13 cellular contexts compared by ENCODE assay signal in the genomic region with DNA sequence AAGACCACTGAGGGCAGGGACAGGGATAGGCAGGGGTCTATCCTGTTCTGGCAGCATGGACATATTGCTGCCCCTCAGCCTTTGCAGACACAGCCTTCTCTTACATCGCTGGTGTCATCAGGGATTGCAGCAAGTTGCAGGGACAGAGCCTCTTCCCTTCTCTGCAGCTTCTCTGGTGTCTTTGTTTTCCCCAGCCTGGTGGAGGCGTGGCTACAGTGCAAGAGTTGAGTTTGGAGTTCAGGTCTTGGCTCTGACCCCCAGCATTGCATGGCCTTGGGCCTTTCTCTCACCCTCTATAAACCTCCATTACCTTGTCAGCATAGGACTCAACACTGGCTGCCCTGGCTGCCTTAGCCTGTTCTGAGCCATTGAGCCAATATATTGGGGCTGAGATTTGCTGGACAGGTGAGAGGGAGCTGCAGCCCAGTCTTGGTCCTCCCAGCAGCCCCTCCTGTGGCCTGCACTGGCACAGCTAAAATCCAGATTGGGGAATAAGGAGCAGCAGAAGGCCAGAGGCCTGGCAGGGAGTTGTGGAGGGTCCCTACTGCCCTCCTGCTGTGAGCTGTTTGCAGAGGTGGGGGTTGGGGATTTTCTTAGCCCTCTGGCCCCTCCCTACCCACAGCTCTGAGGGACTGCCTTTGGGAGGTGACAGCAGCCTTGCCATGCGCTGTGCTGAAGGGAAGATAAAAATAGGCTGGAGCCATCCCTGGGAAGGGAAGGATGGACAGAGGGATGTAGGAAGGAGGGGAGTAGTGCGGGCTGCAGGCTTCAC. TPM values are rescaled to one million over a fixed set of nuclear protein-coding genes. Genes with fewer than 3 reads are reported as not detected.
A peak's percentile ranks its signal among the peaks of the same experiment; 100 is the strongest.
DNase-seq lines count a peak whose midpoint lies in the region; ATAC-seq, FAIRE-seq and TF ChIP-seq lines count a peak whose summit lies in the region.
"Had no signal": no experiment of that assay in that cellular context is flagged by ENCODE, and none has a peak within 500 bp of the region (broad histone marks: within the 10 kb centered on the region; RNA-seq: fewer than 3 reads in every experiment).

No MANE protein-coding gene starts in this region.

- TF ChIP-seq POLR2A in HepG2 (IDR thresholded peaks at IDR 0.05; ENCODE audit: insufficient read depth in 1 of 2, low read depth in 2 of 2, low read length in 2 of 2) (no peak), right lobe of liver (IDR thresholded peaks at IDR 0.05) (no peak), breast epithelium (IDR thresholded peaks at IDR 0.05) (no peak)

- WGBS in HepG2 (ENCODE audit: low lambda C conversion rate): 22% methylated on average over 4 of the region's 4 CpGs
- WGBS in right lobe of liver (ENCODE audit: insufficient coverage, low coverage, low lambda C conversion rate, missing lambda C conversion rate): 20% methylated on average over 1 of the region's 4 CpGs

- H3K79me2 ChIP-seq in HepG2 (ENCODE audit: insufficient read depth, low read length): no peaks in the 10 kb centered on the region

- BruUV-seq in HepG2 (replicated peaks; lab: Mats Ljungman, UMichigan): no TSS peak

- peak; percentile 53 for ATAC-seq in HepG2
- no peak for ATAC-seq in right lobe of liver
- peak; percentile 5 for ATAC-seq in HG03095 (IDR thresholded peaks at IDR 0.05; ENCODE audit: unreplicated experiment)
- peak; percentile 70 for ATAC-seq in WTC11
- ATAC-seq in activated CD4-positive, alpha-beta T cell treated with anti-CD3 and anti-CD28 coated beads for 36 hours: no peak
- ATAC-seq: HCT116 had no signal

- H3K27me3 Mint-ChIP-seq in WTC11 (ENCODE audit: low read depth): no peaks in the 10 kb centered on the region
- H3K27me3 Mint-ChIP-seq in activated CD4-positive, alpha-beta T cell treated with anti-CD3 and anti-CD28 coated beads for 36 hours: no peaks in the 10 kb centered on the region
- H3K27me3 Mint-ChIP-seq: activated T-helper 17 cell treated with anti-CD3 and anti-CD28 coated beads, Interleukin-2, amount 50 U/mL, for 72 hours had no signal

- no peak for TF ChIP-seq RAD21 in HepG2 (CRISPR knock-in tag; IDR thresholded peaks at IDR 0.05)

- TF ChIP-seq EP300 in HepG2 (IDR thresholded peaks at IDR 0.05; ENCODE audit: low read depth in 2 of 2, low read length in 2 of 2): no peak
- TF ChIP-seq EP300 in HepG2 (CRISPR knock-in tag; IDR thresholded peaks at IDR 0.05; ENCODE audit: borderline replicate concordance): no peak

- H3K27me3 ChIP-seq in HepG2 (ENCODE audit: control insufficient read depth in 1 of 2, insufficient read depth in 2 of 2, low read length in 2 of 2): peaks cover 0 to 13% of the 10 kb centered on the region in 2 experiments; a peak in 1 of 5 replicates
- no peaks in the 10 kb centered on the region for H3K27me3 ChIP-seq in right lobe of liver
- H3K27me3 ChIP-seq in breast epithelium: no peaks in the 10 kb centered on the region

- POLR2A ChIA-PET in HepG2 (lab: Yijun Ruan, JAX): no interaction called here
- POLR2A ChIA-PET in WTC11 (lab: Charles Lee): interaction anchor here (0.5 to 1.0 kb wide), 3 partner anchors 11 to 126 kb away, joined by 3 to 4 read pairs (median 3); a partner anchor contains a TSS
- POLR2A ChIA-PET in activated CD4-positive, alpha-beta T cell treated with anti-CD3 and anti-CD28 coated beads for 36 hours (lab: Charles Lee): no interaction called here

- no peak overlapping the region for H3K9ac ChIP-seq in HepG2 (ENCODE audit: insufficient read depth, low read depth, low read length)

- TF ChIP-seq CTCF in HepG2 (CRISPR knock-in tag; IDR thresholded peaks at IDR 0.05): no peak
- no peak for TF ChIP-seq CTCF in right lobe of liver (IDR thresholded peaks at IDR 0.05)
- TF ChIP-seq CTCF in WTC11 (IDR thresholded peaks at IDR 0.05): no peak
- TF ChIP-seq CTCF in breast epithelium (IDR thresholded peaks at IDR 0.05): no peak

- H3K27ac Mint-ChIP-seq in WTC11: no peak overlapping the region
- no peak overlapping the region for H3K27ac Mint-ChIP-seq in activated CD4-positive, alpha-beta T cell treated with anti-CD3 and anti-CD28 coated beads for 36 hours
- H3K27ac Mint-ChIP-seq: T-helper 2 cell treated with Interferon-gamma antibody and Interleukin-4, amounts not matched to agents 5 μg/mL and 100 μg/mL, for 36 hours had no signal

- peaks cover 40% of the 10 kb centered on the region for H3K4me1 Mint-ChIP-seq in WTC11
- H3K4me1 Mint-ChIP-seq in activated CD4-positive, alpha-beta T cell treated with anti-CD3 and anti-CD28 coated beads for 36 hours: no peaks in the 10 kb centered on the region
- H3K4me1 Mint-ChIP-seq: activated T-helper 17 cell treated with anti-CD3 and anti-CD28 coated beads, Interleukin-2, amount 50 U/mL, for 72 hours had no signal

- H3K9me3 ChIP-seq in HepG2 (ENCODE audit: low read length): no peaks in the 10 kb centered on the region
- H3K9me3 ChIP-seq in right lobe of liver: no peaks in the 10 kb centered on the region
- H3K9me3 ChIP-seq in breast epithelium: no peaks in the 10 kb centered on the region

- no peaks in the 10 kb centered on the region for H3K9me3 Mint-ChIP-seq in WTC11
- H3K9me3 Mint-ChIP-seq in activated CD4-positive, alpha-beta T cell treated with anti-CD3 and anti-CD28 coated beads for 36 hours (ENCODE audit: low read depth): no peaks in the 10 kb centered on the region
- H3K9me3 Mint-ChIP-seq: activated T-helper 17 cell treated with anti-CD3 and anti-CD28 coated beads, Interleukin-2, amount 50 U/mL, for 72 hours; T-helper 2 cell treated with Interferon-gamma antibody and Interleukin-4, amounts not matched to agents 5 μg/mL and 100 μg/mL, for 36 hours had no signal

- H3K36me3 ChIP-seq in HepG2 (replicated peaks in 1 of 2; ENCODE audit: control insufficient read depth in 1 of 2, insufficient read depth in 2 of 2, low read length in 2 of 2): no peaks in the 10 kb centered on the region
- H3K36me3 ChIP-seq in right lobe of liver: no peaks in the 10 kb centered on the region
- H3K36me3 ChIP-seq in breast epithelium: no peaks in the 10 kb centered on the region

- CTCF ChIA-PET in HepG2 (lab: Yijun Ruan, JAX; ENCODE audit: low intra/inter-chr PET ratio, low total read pairs): no interaction called here
- CTCF ChIA-PET in WTC11 (lab: Charles Lee): interaction anchor here (0.6 to 3.0 kb wide), 11 partner anchors 8 to 545 kb away, joined by 3 to 18 read pairs (median 4); a partner anchor contains a TSS
- CTCF ChIA-PET in activated CD4-positive, alpha-beta T cell treated with anti-CD3 and anti-CD28 coated beads for 36 hours (lab: Charles Lee): no interaction called here

- H3K4me1 ChIP-seq in HepG2 (ENCODE audit: insufficient read depth, low read length) (no peaks in the 10 kb centered on the region), right lobe of liver (no peaks in the 10 kb centered on the region), breast epithelium (no peaks in the 10 kb centered on the region)

- peaks cover 11% of the 10 kb centered on the region for H3K36me3 Mint-ChIP-seq in WTC11
- H3K36me3 Mint-ChIP-seq in activated CD4-positive, alpha-beta T cell treated with anti-CD3 and anti-CD28 coated beads for 36 hours (ENCODE audit: low read depth): no peaks in the 10 kb centered on the region

- DNase-seq in HepG2 (ENCODE audit: low spot score) (no peak), right lobe of liver (no peak), WTC11 (ENCODE audit: low spot score) (peak; percentile 25), NCI-H2029 (lab: John Stamatoyannopoulos, UW) (no peak), breast epithelium (ENCODE audit: low spot score in 2 of 2) (no peak), GDM1 (lab: John Stamatoyannopoulos, UW) (no peak)
- no peak for DNase-seq in activated CD4-positive, alpha-beta T cell treated with anti-CD3 and anti-CD28 coated beads for 36 hours
- DNase-seq: stimulated activated naive CD4-positive, alpha-beta T cell had no signal

- H3K27ac ChIP-seq in HepG2 (ENCODE audit: extremely low read length, insufficient read depth, low read length): no peak overlapping the region
- no peak overlapping the region for H3K27ac ChIP-seq in right lobe of liver
- no peak overlapping the region for H3K27ac ChIP-seq in breast epithelium

- intact Hi-C loops in HepG2 (cut with micrococcal nuclease; ENCODE audit: unreplicated experiment): no loop called here
- intact Hi-C loops in right lobe of liver (cut with DNase I): no loop called here
- intact Hi-C loops in breast epithelium (cut with DNase I; ENCODE audit: low total_unique reads): no loop called here
- intact Hi-C loops in activated CD4-positive, alpha-beta T cell treated with anti-CD3 and anti-CD28 coated beads for 36 hours (cut with DNase I, micrococcal nuclease): no loop called here

- no peak for FAIRE-seq in HepG2 (lab: Jason Lieb, UNC)
- FAIRE-seq: frontal cortex had no signal

- H3K4me3 ChIP-seq in HepG2 (replicated peaks in 1 of 3; ENCODE audit: insufficient read depth in 1 of 3, low read depth in 2 of 3, low read length in 3 of 3) (no peak overlapping the region), right lobe of liver (no peak overlapping the region), breast epithelium (no peak overlapping the region)

- no peak overlapping the region for H3K4me3 Mint-ChIP-seq in WTC11
- H3K4me3 Mint-ChIP-seq in activated CD4-positive, alpha-beta T cell treated with anti-CD3 and anti-CD28 coated beads for 36 hours: no peak overlapping the region
- H3K4me3 Mint-ChIP-seq: activated T-helper 17 cell treated with anti-CD3 and anti-CD28 coated beads, Interleukin-2, amount 50 U/mL, for 72 hours; T-helper 2 cell treated with Interferon-gamma antibody and Interleukin-4, amounts not matched to agents 5 μg/mL and 100 μg/mL, for 36 hours had no signal

- H2AFZ ChIP-seq in HepG2 (ENCODE audit: low read length): no peak overlapping the region

- H4K20me1 ChIP-seq in HepG2 (ENCODE audit: insufficient read depth, low read length): no peaks in the 10 kb centered on the region

- in situ Hi-C loops in HepG2 (cut with HindIII; ENCODE audit: extremely low pct_ligation_motif_present, low pct_unique_long_range_greater_than_20kb): no loop called here

- H3K4me2 ChIP-seq in HepG2 (ENCODE audit: low read depth, low read length): no peak overlapping the region

RNA-seq across cellular contexts. Expression of a gene that starts 22.8 kb away (rescaled TPM):
- 0.69 and 0.70 TPM in 2 replicates for total RNA-seq in HepG2 (2016; rRNA removed; fragmentation: Illumina TruSeq; extraction: Trizol)
- total RNA-seq in HepG2 (2016; cell fraction: cytosol; rRNA removed; fragmentation: Illumina TruSeq; extraction: Trizol; ENCODE audit: low read depth): 0.09 and 0.20 TPM in 2 replicates
- 0.58 and 0.71 TPM in 2 replicates for total RNA-seq in HepG2 (2016; cell fraction: insoluble cytoplasmic fraction; rRNA removed; fragmentation: Illumina TruSeq; extraction: Trizol)
- 0.37 and 0.52 TPM in 2 replicates for total RNA-seq in HepG2 (2016; cell fraction: membrane; rRNA removed; fragmentation: Illumina TruSeq; extraction: Trizol)
- total RNA-seq in HepG2 (2016; cell fraction: nucleus; rRNA removed; fragmentation: Illumina TruSeq; extraction: Trizol): 0.40 and 0.47 TPM in 2 replicates
- polyA plus RNA-seq in HepG2 (2011; rRNA removed): 0.20 and 0.27 TPM in 2 replicates
- 0.23 and 0.31 TPM in 2 replicates for polyA plus RNA-seq in HepG2 (2011; cell fraction: cytosol; rRNA removed)
- polyA plus RNA-seq in HepG2 (2011; cell fraction: nucleus; rRNA removed): 0.18 and 0.23 TPM in 2 replicates
- polyA plus RNA-seq in HepG2 (2012): 0.13 and 0.23 TPM in 2 replicates
- polyA plus RNA-seq in HepG2 (2016; cell fraction: cytosol; fragmentation: Illumina TruSeq; extraction: Trizol; ENCODE audit: low read depth): 0.08 and 0.10 TPM in 2 replicates
- 0.62 and 0.74 TPM in 2 replicates for polyA plus RNA-seq in HepG2 (2016; cell fraction: insoluble cytoplasmic fraction; fragmentation: Illumina TruSeq; extraction: Trizol; ENCODE audit: low read depth)
- 0.17 and 0.27 TPM in 2 replicates for polyA plus RNA-seq in HepG2 (2016; cell fraction: membrane; fragmentation: Illumina TruSeq; extraction: Trizol; ENCODE audit: low read depth)
- polyA plus RNA-seq in HepG2 (2016; cell fraction: nucleus; fragmentation: Illumina TruSeq; extraction: Trizol; ENCODE audit: insufficient read depth, low read depth): 0.48 and 0.56 TPM in 2 replicates
- 0.05 and 0.70 TPM in 2 replicates for polyA minus RNA-seq in HepG2 (2011; rRNA and poly(A)+ RNA removed; ENCODE audit: low replicate concordance)
- 0.30 TPM in 1 of 2 replicates, not detected in the other for polyA minus RNA-seq in HepG2 (2011; cell fraction: cytosol; rRNA and poly(A)+ RNA removed)
- 0.26 and 0.50 TPM in 2 replicates for polyA minus RNA-seq in HepG2 (2011; cell fraction: nucleus; rRNA and poly(A)+ RNA removed)
- 10 to 100 TPM in 1 of 6 experiments, 1 to 10 TPM in 5; 4.0 to 10.6 (median 7.6) TPM for total RNA-seq in right lobe of liver
- total RNA-seq in WTC11 (2021): 9.8 to 10.2 TPM (median 10.0 TPM) in 3 replicates
- 10 to 100 TPM in 1 of 3 donors, 1 to 10 TPM in 2; 2.7 to 10.1 (median 9.2) TPM for total RNA-seq in breast epithelium
- 1 to 10 TPM; 1.4 to 1.6 TPM for total RNA-seq in activated CD4-positive, alpha-beta T cell treated with anti-CD3 and anti-CD28 coated beads for 36 hours

RNA-seq across cellular contexts. Expression of a gene that starts 39.5 kb away (rescaled TPM):
- total RNA-seq in HepG2 (2016; rRNA removed; fragmentation: Illumina TruSeq; extraction: Trizol): not detected in 2 replicates
- not detected in 2 replicates for total RNA-seq in HepG2 (2016; cell fraction: cytosol; rRNA removed; fragmentation: Illumina TruSeq; extraction: Trizol; ENCODE audit: low read depth)
- not detected in 2 replicates for total RNA-seq in HepG2 (2016; cell fraction: insoluble cytoplasmic fraction; rRNA removed; fragmentation: Illumina TruSeq; extraction: Trizol)
- total RNA-seq in HepG2 (2016; cell fraction: membrane; rRNA removed; fragmentation: Illumina TruSeq; extraction: Trizol): not detected in 2 replicates
- total RNA-seq in HepG2 (2016; cell fraction: nucleus; rRNA removed; fragmentation: Illumina TruSeq; extraction: Trizol): not detected in 2 replicates
- polyA plus RNA-seq in HepG2 (2011; rRNA removed): not detected in 2 replicates
- not detected in 2 replicates for polyA plus RNA-seq in HepG2 (2011; cell fraction: cytosol; rRNA removed)
- polyA plus RNA-seq in HepG2 (2011; cell fraction: nucleus; rRNA removed): not detected in 2 replicates
- not detected in 2 replicates for polyA plus RNA-seq in HepG2 (2012)
- not detected in 2 replicates for polyA plus RNA-seq in HepG2 (2016; cell fraction: cytosol; fragmentation: Illumina TruSeq; extraction: Trizol; ENCODE audit: low read depth)
- polyA plus RNA-seq in HepG2 (2016; cell fraction: insoluble cytoplasmic fraction; fragmentation: Illumina TruSeq; extraction: Trizol; ENCODE audit: low read depth): not detected in 2 replicates
- polyA plus RNA-seq in HepG2 (2016; cell fraction: membrane; fragmentation: Illumina TruSeq; extraction: Trizol; ENCODE audit: low read depth): not detected in 2 replicates
- polyA plus RNA-seq in HepG2 (2016; cell fraction: nucleus; fragmentation: Illumina TruSeq; extraction: Trizol; ENCODE audit: insufficient read depth, low read depth): not detected in 2 replicates
- not detected in 2 replicates for polyA minus RNA-seq in HepG2 (2011; rRNA and poly(A)+ RNA removed; ENCODE audit: low replicate concordance)
- not detected in 2 replicates for polyA minus RNA-seq in HepG2 (2011; cell fraction: cytosol; rRNA and poly(A)+ RNA removed)
- not detected in 2 replicates for polyA minus RNA-seq in HepG2 (2011; cell fraction: nucleus; rRNA and poly(A)+ RNA removed)
- under 1 TPM in 1 of 6 experiments, not detected in 5; 0.12 TPM for total RNA-seq in right lobe of liver
- total RNA-seq in WTC11 (2021): 0.11 to 0.37 TPM (median 0.11 TPM) in 3 replicates
- under 1 TPM; 0.16 to 0.44 (median 0.33) TPM for total RNA-seq in breast epithelium
- total RNA-seq in activated CD4-positive, alpha-beta T cell treated with anti-CD3 and anti-CD28 coated beads for 36 hours: under 1 TPM; 0.51 to 0.64 TPM

Comparison
In these comparisons a context has a peak if more than half of its experiments do, and no peak if none do; other contexts are left out.
1. ATAC-seq: peak in HepG2 (single experiment), HG03095 (single experiment) and WTC11 (single experiment); none in right lobe of liver (0 of 4) and activated CD4-positive, alpha-beta T cell treated with anti-CD3 and anti-CD28 coated beads for 36 hours (single experiment).